Comparison of ENCODE assay signal across 16 cellular contexts in genomic region chr4:121226362-121226761, GRCh38.
DNase-seq lines count a peak whose midpoint lies in the region; ATAC-seq, FAIRE-seq and TF ChIP-seq lines count a peak whose summit lies in the region.
"Had no signal": no experiment of that assay in that cellular context is flagged by ENCODE, and none has a peak within 500 bp of the region (broad histone marks: within the 10 kb centered on the region; RNA-seq: fewer than 3 reads in every experiment).

No MANE protein-coding gene starts in this region.

- no peak for DNase-seq in activated naive CD4-positive, alpha-beta T cell treated with anti-CD3 and anti-CD28 coated beads, Interleukin-2, amount 50 U/mL, for 72 hours (ENCODE audit: low spot score in 2 of 2)
- no peak for DNase-seq in activated naive CD4-positive, alpha-beta T cell (lab: John Stamatoyannopoulos, UW)
- DNase-seq in T-helper 17 cell (no peak), choroid plexus epithelial cell (ENCODE audit: low read depth) (peak; percentile 13), NCI-H446 (lab: John Stamatoyannopoulos, UW) (no peak), small intestine (no peak), NCI-H345 (lab: John Stamatoyannopoulos, UW) (no peak)
- DNase-seq: Calu3; cerebellar nuclear complex; NCI-H2081 treated with DMSO at 0.1 percent for 48 hours; NCI-H69; sigmoid colon; stimulated activated CD4-positive, alpha-beta T cell treated with anti-CD3 and anti-CD28 coated beads, Interleukin-2, amount 100 ng/mL, for 48 hours had no signal

- peak overlapping the region in 1 of 2 donors; percentile 73 for H3K27ac ChIP-seq in small intestine (ENCODE audit: low read depth in 1 of 2, low read length in 1 of 2)
- H3K27ac ChIP-seq: sigmoid colon, VCaP had no signal

- 36 to 61% (median 36%) methylated on average over 4 of the region's 4 CpGs for WGBS in small intestine, 3 donors

- no peaks in the 10 kb centered on the region for H3K27me3 ChIP-seq in small intestine (ENCODE audit: control insufficient read depth in 2 of 2, insufficient read depth in 2 of 2, low read length in 2 of 2)
- H3K27me3 ChIP-seq: sigmoid colon had no signal

- peaks cover 5% of the 10 kb centered on the region for H3K27me3 Mint-ChIP-seq in T-helper 17 cell
- H3K27me3 Mint-ChIP-seq in stimulated activated memory B cell treated with anti-CD40 and anti-IgM and Interleukin-4, amounts not matched to agents 10 μg/mL and 1 μg/mL and 100 μg/mL, for 72 hours = no peaks in the 10 kb centered on the region

- H3K27ac Mint-ChIP-seq in activated naive CD4-positive, alpha-beta T cell treated with anti-CD3 and anti-CD28 coated beads, Interleukin-2, amount 50 U/mL, for 72 hours = peak overlapping the region; percentile 63 to 87
- H3K27ac Mint-ChIP-seq in T-helper 17 cell = peak overlapping the region; percentile 57
- peak overlapping the region; percentile 10 for H3K27ac Mint-ChIP-seq in stimulated activated memory B cell treated with anti-CD40 and anti-IgM and Interleukin-4, amounts not matched to agents 10 μg/mL and 1 μg/mL and 100 μg/mL, for 72 hours

- H3K36me3 ChIP-seq in small intestine (ENCODE audit: control insufficient read depth in 2 of 2, insufficient read depth in 2 of 2, low read length in 2 of 2) = no peaks in the 10 kb centered on the region
- H3K36me3 ChIP-seq: sigmoid colon had no signal

- peaks cover 4 to 7% of the 10 kb centered on the region in 2 donors for H3K9me3 Mint-ChIP-seq in activated naive CD4-positive, alpha-beta T cell treated with anti-CD3 and anti-CD28 coated beads, Interleukin-2, amount 50 U/mL, for 72 hours
- no peaks in the 10 kb centered on the region for H3K9me3 Mint-ChIP-seq in stimulated activated memory B cell treated with anti-CD40 and anti-IgM and Interleukin-4, amounts not matched to agents 10 μg/mL and 1 μg/mL and 100 μg/mL, for 72 hours

- no peak for TF ChIP-seq CTCF in choroid plexus epithelial cell (conservative IDR thresholded peaks at IDR 0.05; ENCODE audit: low read depth, low read length)

- H3K4me3 ChIP-seq in choroid plexus epithelial cell (ENCODE audit: low read depth, low read length) (no peak overlapping the region), small intestine (ENCODE audit: low read depth in 1 of 2, low read length in 2 of 2) (no peak overlapping the region)
- H3K4me3 ChIP-seq: sigmoid colon had no signal

- H3K4me1 Mint-ChIP-seq in T-helper 17 cell = peaks cover 11% of the 10 kb centered on the region
- peaks cover 7% of the 10 kb centered on the region for H3K4me1 Mint-ChIP-seq in stimulated activated memory B cell treated with anti-CD40 and anti-IgM and Interleukin-4, amounts not matched to agents 10 μg/mL and 1 μg/mL and 100 μg/mL, for 72 hours

- FAIRE-seq in small intestine (lab: Jason Lieb, UNC) = no peak

- H3K4me3 Mint-ChIP-seq in T-helper 17 cell = no peak overlapping the region
- no peak overlapping the region for H3K4me3 Mint-ChIP-seq in stimulated activated memory B cell treated with anti-CD40 and anti-IgM and Interleukin-4, amounts not matched to agents 10 μg/mL and 1 μg/mL and 100 μg/mL, for 72 hours

- no peaks in the 10 kb centered on the region for H3K4me1 ChIP-seq in small intestine (ENCODE audit: control insufficient read depth in 2 of 2, insufficient read depth in 1 of 2, low read depth in 1 of 2, low read length in 1 of 2)
- H3K4me1 ChIP-seq: sigmoid colon had no signal

- no peaks in the 10 kb centered on the region for H3K9me3 ChIP-seq in T-helper 17 cell (ENCODE audit: control insufficient read depth, low read length, poor library complexity, severe bottlenecking)
- no peaks in the 10 kb centered on the region for H3K9me3 ChIP-seq in small intestine (ENCODE audit: control insufficient read depth, low read depth)
- H3K9me3 ChIP-seq: sigmoid colon had no signal

- no peak for ATAC-seq in activated naive CD4-positive, alpha-beta T cell treated with anti-CD3 and anti-CD28 coated beads, Interleukin-2, amount 50 U/mL, for 72 hours
- ATAC-seq in T-helper 17 cell = no peak
- peak; percentile 29 for ATAC-seq in stimulated activated memory B cell treated with anti-CD40 and anti-IgM and Interleukin-4, amounts not matched to agents 10 μg/mL and 1 μg/mL and 100 μg/mL, for 72 hours
- ATAC-seq: Panc1 had no signal

- peaks cover 0 to 8% of the 10 kb centered on the region in 2 donors for H3K36me3 Mint-ChIP-seq in activated naive CD4-positive, alpha-beta T cell treated with anti-CD3 and anti-CD28 coated beads, Interleukin-2, amount 50 U/mL, for 72 hours
- peaks cover 3% of the 10 kb centered on the region for H3K36me3 Mint-ChIP-seq in T-helper 17 cell (ENCODE audit: low read depth)
- H3K36me3 Mint-ChIP-seq in stimulated activated memory B cell treated with anti-CD40 and anti-IgM and Interleukin-4, amounts not matched to agents 10 μg/mL and 1 μg/mL and 100 μg/mL, for 72 hours = no peaks in the 10 kb centered on the region

Comparison
In these comparisons a context has a peak if more than half of its experiments do, and no peak if none do; other contexts are left out.
1. H3K27ac Mint-ChIP-seq: peak in every context shown above with its lines; median percentile 75 in activated naive CD4-positive, alpha-beta T cell treated with anti-CD3 and anti-CD28 coated beads, Interleukin-2, amount 50 U/mL, for 72 hours; 57 in T-helper 17 cell; 10 in stimulated activated memory B cell treated with anti-CD40 and anti-IgM and Interleukin-4, amounts not matched to agents 10 μg/mL and 1 μg/mL and 100 μg/mL, for 72 hours.